In the genomic region with DNA sequence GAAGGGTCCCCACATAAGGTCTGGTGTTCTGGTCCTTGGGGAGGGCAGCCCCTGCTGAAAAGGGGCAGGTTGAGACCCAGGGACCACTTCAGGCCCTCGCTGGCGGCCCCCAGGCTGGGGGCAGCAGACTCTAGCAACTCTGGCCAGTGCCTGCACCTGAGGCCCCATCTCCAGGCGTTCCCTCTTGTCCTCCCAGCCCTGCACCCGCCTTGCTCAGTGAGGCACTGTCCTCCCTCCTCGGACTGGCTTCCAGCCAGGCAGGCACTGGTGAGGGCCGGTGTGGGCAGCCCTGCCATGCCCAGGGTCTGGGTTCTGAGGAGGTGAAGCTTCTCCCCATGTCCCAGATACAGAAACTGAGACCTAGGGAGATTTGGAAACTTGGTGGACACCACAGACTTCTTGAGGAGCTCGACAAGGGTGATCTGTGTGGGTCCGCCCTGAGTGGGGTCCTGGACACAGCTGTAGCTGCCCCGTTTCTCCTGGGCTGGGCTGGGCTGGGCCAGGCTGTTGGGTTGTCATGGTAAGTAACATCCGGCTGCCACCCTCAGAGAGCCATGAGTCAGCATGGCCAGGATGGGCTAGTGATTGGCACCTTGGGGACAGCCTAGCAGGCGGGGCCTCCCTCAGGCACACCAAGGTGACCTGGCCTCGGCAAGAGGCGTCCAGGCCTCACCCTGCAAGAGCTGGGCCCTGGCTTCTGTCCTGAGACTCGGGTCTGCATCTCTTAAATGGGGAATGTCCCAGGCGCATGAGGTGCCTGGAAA, we compare ENCODE assay signal across 9 cellular contexts. TPM values are rescaled to one million over a fixed set of nuclear protein-coding genes. Genes with fewer than 3 reads are reported as not detected.
DNase-seq lines count a peak whose midpoint lies in the region; ATAC-seq and TF ChIP-seq lines count a peak whose summit lies in the region.
"Had no signal": no experiment of that assay in that cellular context is flagged by ENCODE, and none has a peak within 500 bp of the region (broad histone marks: within the 10 kb centered on the region; RNA-seq: fewer than 3 reads in every experiment).

No MANE protein-coding gene starts in this region.

- H3K4me3 ChIP-seq in fibroblast of the aortic adventitia (ENCODE audit: low read depth, low read length), result no peak overlapping the region

- TF ChIP-seq CTCF in fibroblast of the aortic adventitia (IDR thresholded peaks at IDR 0.05; ENCODE audit: insufficient read depth, low read length) (no peak), GM10248 (IDR thresholded peaks at IDR 0.05; ENCODE audit: control extremely low read depth, extremely low read depth, low read depth, missing control alignments) (no peak)

- CTCF ChIA-PET in GM10248 (lab: Yijun Ruan, JAX), result interaction anchor here (2.6 kb wide), 1 partner anchor 10 kb away, joined by 9 read pairs; no protein-coding TSS in a partner anchor

- POLR2A ChIA-PET in GM10248 (lab: Yijun Ruan, JAX), result no interaction called here

- ATAC-seq in SK-N-SH treated with all-trans-retinoic acid at 6 μM for 48 hours (peak; percentile 11), HG03460 (IDR thresholded peaks at IDR 0.05; ENCODE audit: unreplicated experiment) (no peak)

- DNase-seq in NK-92 treated with Interleukin-12 subunit alpha and Interleukin-12 subunit beta, amount 100 ng/mL, for 24 hours (lab: John Stamatoyannopoulos, UW), result peak; percentile 60
- no peak for DNase-seq in NK-92 (lab: John Stamatoyannopoulos, UW; ENCODE audit: unreplicated experiment)
- peak; percentile 11 for DNase-seq in fibroblast of the aortic adventitia (ENCODE audit: low read depth)
- DNase-seq in stimulated activated CD8-positive, alpha-beta memory T cell treated with anti-CD3 and anti-CD28 coated beads, Interleukin-4, amount 100 ng/mL, for 48 hours, result peak; percentile 63
- DNase-seq in GM10248 (ENCODE audit: extremely low spot score), result no peak
- DNase-seq in NCI-H82 treated with DMSO at 0.1 percent for 48 hours (lab: John Stamatoyannopoulos, UW; ENCODE audit: unreplicated experiment), result no peak
- DNase-seq: AML-193 had no signal

TF ChIP-seq in SK-N-SH treated with all-trans-retinoic acid at 6 μM for 48 hours, 23 proteins besides CTCF, POLR2A, EP300 and RAD21:
- TF ChIP-seq TCF4 (CRISPR knock-in tag; IDR thresholded peaks at IDR 0.05; ENCODE audit: borderline replicate concordance) (no peak), ZNF565 (CRISPR knock-in tag; conservative IDR thresholded peaks at IDR 0.05; ENCODE audit: low read depth) (no peak), ZNF8 (CRISPR knock-in tag; IDR thresholded peaks at IDR 0.05) (no peak), SNAI2 (CRISPR knock-in tag; IDR thresholded peaks at IDR 0.05) (no peak), ARNTL (CRISPR knock-in tag; IDR thresholded peaks at IDR 0.05; ENCODE audit: borderline replicate concordance, low read depth) (no peak)
- TF ChIP-seq, protein P1, sequence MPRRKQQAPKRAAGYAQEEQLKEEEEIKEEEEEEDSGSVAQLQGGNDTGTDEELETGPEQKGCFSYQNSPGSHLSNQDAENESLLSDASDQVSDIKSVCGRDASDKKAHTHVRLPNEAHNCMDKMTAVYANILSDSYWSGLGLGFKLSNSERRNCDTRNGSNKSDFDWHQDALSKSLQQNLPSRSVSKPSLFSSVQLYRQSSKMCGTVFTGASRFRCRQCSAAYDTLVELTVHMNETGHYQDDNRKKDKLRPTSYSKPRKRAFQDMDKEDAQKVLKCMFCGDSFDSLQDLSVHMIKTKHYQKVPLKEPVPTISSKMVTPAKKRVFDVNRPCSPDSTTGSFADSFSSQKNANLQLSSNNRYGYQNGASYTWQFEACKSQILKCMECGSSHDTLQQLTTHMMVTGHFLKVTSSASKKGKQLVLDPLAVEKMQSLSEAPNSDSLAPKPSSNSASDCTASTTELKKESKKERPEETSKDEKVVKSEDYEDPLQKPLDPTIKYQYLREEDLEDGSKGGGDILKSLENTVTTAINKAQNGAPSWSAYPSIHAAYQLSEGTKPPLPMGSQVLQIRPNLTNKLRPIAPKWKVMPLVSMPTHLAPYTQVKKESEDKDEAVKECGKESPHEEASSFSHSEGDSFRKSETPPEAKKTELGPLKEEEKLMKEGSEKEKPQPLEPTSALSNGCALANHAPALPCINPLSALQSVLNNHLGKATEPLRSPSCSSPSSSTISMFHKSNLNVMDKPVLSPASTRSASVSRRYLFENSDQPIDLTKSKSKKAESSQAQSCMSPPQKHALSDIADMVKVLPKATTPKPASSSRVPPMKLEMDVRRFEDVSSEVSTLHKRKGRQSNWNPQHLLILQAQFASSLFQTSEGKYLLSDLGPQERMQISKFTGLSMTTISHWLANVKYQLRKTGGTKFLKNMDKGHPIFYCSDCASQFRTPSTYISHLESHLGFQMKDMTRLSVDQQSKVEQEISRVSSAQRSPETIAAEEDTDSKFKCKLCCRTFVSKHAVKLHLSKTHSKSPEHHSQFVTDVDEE (CRISPR knock-in tag; IDR thresholded peaks at IDR 0.05), result no peak
TF ChIP-seq in SK-N-SH treated with all-trans-retinoic acid at 6 μM for 48 hours: peak in this region for 0.

RNA-seq across cellular contexts. Expression of a gene that starts 11.1 kb away (rescaled TPM):
- 1.2 and 3.8 TPM in 2 replicates for total RNA-seq in fibroblast of the aortic adventitia (ENCODE audit: low replicate concordance)

RNA-seq across cellular contexts. Expression of a gene that starts 51.8 kb away (rescaled TPM):
- 99.6 and 111 TPM in 2 replicates for total RNA-seq in fibroblast of the aortic adventitia (ENCODE audit: low replicate concordance)

RNA-seq across cellular contexts. Expression of a gene that starts 54.8 kb away (rescaled TPM):
- 4.2 and 76.6 TPM in 2 replicates for total RNA-seq in fibroblast of the aortic adventitia (ENCODE audit: low replicate concordance)

Comparison
In these comparisons a context has a peak if more than half of its experiments do, and no peak if none do; other contexts are left out.
1. DNase-seq: peak in NK-92 treated with Interleukin-12 subunit alpha and Interleukin-12 subunit beta, amount 100 ng/mL, for 24 hours (single experiment), fibroblast of the aortic adventitia (single experiment) and stimulated activated CD8-positive, alpha-beta memory T cell treated with anti-CD3 and anti-CD28 coated beads, Interleukin-4, amount 100 ng/mL, for 48 hours (single experiment); none in NK-92 (single experiment), GM10248 (single experiment) and NCI-H82 treated with DMSO at 0.1 percent for 48 hours (single experiment).